Comparison of ENCODE assay signal across 1 cellular context in genomic region chr22:24810043-24810749, GRCh38.
TF ChIP-seq lines count a peak whose summit lies in the region.

No MANE protein-coding gene starts in this region.

TF ChIP-seq in GM23338, 12 proteins besides CTCF, POLR2A, EP300 and RAD21 (continued from another document):
- TF ChIP-seq REST (IDR thresholded peaks at IDR 0.05; ENCODE audit: unreplicated experiment) = no peak
- TF ChIP-seq, protein P1, sequence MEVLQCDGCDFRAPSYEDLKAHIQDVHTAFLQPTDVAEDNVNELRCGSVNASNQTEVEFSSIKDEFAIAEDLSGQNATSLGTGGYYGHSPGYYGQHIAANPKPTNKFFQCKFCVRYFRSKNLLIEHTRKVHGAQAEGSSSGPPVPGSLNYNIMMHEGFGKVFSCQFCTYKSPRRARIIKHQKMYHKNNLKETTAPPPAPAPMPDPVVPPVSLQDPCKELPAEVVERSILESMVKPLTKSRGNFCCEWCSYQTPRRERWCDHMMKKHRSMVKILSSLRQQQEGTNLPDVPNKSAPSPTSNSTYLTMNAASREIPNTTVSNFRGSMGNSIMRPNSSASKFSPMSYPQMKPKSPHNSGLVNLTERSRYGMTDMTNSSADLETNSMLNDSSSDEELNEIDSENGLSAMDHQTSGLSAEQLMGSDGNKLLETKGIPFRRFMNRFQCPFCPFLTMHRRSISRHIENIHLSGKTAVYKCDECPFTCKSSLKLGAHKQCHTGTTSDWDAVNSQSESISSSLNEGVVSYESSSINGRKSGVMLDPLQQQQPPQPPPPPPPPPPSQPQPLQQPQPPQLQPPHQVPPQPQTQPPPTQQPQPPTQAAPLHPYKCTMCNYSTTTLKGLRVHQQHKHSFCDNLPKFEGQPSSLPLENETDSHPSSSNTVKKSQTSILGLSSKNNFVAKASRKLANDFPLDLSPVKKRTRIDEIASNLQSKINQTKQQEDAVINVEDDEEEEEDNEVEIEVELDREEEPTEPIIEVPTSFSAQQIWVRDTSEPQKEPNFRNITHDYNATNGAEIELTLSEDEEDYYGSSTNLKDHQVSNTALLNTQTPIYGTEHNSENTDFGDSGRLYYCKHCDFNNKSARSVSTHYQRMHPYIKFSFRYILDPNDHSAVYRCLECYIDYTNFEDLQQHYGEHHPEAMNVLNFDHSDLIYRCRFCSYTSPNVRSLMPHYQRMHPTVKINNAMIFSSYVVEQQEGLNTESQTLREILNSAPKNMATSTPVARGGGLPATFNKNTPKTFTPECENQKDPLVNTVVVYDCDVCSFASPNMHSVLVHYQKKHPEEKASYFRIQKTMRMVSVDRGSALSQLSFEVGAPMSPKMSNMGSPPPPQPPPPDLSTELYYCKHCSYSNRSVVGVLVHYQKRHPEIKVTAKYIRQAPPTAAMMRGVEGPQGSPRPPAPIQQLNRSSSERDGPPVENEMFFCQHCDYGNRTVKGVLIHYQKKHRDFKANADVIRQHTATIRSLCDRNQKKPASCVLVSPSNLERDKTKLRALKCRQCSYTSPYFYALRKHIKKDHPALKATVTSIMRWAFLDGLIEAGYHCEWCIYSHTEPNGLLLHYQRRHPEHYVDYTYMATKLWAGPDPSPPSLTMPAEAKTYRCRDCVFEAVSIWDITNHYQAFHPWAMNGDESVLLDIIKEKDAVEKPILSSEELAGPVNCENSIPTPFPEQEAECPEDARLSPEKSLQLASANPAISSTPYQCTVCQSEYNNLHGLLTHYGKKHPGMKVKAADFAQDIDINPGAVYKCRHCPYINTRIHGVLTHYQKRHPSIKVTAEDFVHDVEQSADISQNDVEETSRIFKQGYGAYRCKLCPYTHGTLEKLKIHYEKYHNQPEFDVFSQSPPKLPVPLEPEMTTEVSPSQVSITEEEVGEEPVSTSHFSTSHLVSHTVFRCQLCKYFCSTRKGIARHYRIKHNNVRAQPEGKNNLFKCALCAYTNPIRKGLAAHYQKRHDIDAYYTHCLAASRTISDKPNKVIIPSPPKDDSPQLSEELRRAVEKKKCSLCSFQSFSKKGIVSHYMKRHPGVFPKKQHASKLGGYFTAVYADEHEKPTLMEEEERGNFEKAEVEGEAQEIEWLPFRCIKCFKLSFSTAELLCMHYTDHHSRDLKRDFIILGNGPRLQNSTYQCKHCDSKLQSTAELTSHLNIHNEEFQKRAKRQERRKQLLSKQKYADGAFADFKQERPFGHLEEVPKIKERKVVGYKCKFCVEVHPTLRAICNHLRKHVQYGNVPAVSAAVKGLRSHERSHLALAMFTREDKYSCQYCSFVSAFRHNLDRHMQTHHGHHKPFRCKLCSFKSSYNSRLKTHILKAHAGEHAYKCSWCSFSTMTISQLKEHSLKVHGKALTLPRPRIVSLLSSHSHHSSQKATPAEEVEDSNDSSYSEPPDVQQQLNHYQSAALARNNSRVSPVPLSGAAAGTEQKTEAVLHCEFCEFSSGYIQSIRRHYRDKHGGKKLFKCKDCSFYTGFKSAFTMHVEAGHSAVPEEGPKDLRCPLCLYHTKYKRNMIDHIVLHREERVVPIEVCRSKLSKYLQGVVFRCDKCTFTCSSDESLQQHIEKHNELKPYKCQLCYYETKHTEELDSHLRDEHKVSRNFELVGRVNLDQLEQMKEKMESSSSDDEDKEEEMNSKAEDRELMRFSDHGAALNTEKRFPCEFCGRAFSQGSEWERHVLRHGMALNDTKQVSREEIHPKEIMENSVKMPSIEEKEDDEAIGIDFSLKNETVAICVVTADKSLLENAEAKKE (CRISPR knock-in tag; IDR thresholded peaks at IDR 0.05) = no peak
- TF ChIP-seq ZNF114 (CRISPR knock-in tag; IDR thresholded peaks at IDR 0.05) = no peak
- TF ChIP-seq EZH2 (IDR thresholded peaks at IDR 0.05; ENCODE audit: low read depth, unreplicated experiment) = no peak
